In genomic region chr2:143341478-143341877, GRCh38 we compare ENCODE assay signal across 9 cellular contexts.
"Had no signal": no experiment of that assay in that cellular context is flagged by ENCODE, and none has a peak within 500 bp of the region (broad histone marks: within the 10 kb centered on the region; RNA-seq: fewer than 3 reads in every experiment).

No MANE protein-coding gene starts in this region.

- H3K27ac ChIP-seq: GM23248, KMS-11 had no signal

- H3K4me2 ChIP-seq: KMS-11 had no signal

- H3K9ac ChIP-seq: GM23248, KMS-11 had no signal

- H3K27ac Mint-ChIP-seq: H9 had no signal

- H3K9me3 Mint-ChIP-seq: H9 had no signal

- H3K4me3 ChIP-seq: GM23248 had no signal

- H2AFZ ChIP-seq: GM23248 had no signal

- DNase-seq: GM23248, H9, HCEC 1CT, Karpas-422, KBM-7 had no signal

- H3K4me3 Mint-ChIP-seq: H9 had no signal

- FAIRE-seq: H1, H54, HTR-8/SVneo had no signal
